11 cellular contexts compared by ENCODE assay signal in the genomic region with DNA sequence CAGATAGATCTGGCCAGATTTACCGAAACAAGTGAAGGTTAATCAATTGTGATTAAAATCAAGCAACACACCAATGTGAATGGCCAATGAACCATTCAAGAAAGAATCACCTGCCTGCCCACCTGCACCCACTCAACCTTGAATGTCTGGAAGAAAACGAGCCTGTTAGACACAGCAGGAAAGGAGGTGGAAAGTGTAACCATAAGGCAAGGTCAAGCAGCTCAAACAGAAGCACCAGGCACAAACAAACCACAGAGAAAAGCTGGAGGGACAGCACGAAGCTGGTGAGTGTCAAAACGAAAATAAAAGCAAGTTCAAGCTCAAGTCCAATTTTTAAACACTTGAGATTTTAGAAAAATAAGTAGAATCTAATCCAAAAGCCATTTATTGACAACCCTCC.
DNase-seq lines count a peak whose midpoint lies in the region; ATAC-seq, FAIRE-seq and TF ChIP-seq lines count a peak whose summit lies in the region.
"Had no signal": no experiment of that assay in that cellular context is flagged by ENCODE, and none has a peak within 500 bp of the region (broad histone marks: within the 10 kb centered on the region; RNA-seq: fewer than 3 reads in every experiment).

No MANE protein-coding gene starts in this region.

- ATAC-seq in GM18861 (IDR thresholded peaks at IDR 0.05; ENCODE audit: unreplicated experiment) = peak; percentile 70
- peak; percentile 71 for ATAC-seq in GM21526 (IDR thresholded peaks at IDR 0.05; ENCODE audit: low FRiP score, unreplicated experiment)
- ATAC-seq in HG03135 (IDR thresholded peaks at IDR 0.05; ENCODE audit: unreplicated experiment) = peak; percentile 72
- peak; percentile 87 for ATAC-seq in GM12878
- ATAC-seq in activated CD8-positive, alpha-beta T cell treated with anti-CD3 and anti-CD28 coated beads for 36 hours = no peak
- ATAC-seq: activated naive CD4-positive, alpha-beta T cell treated with anti-CD3 and anti-CD28 coated beads, Interleukin-2, amount 50 U/mL, for 72 hours had no signal

- peak overlapping the region; percentile 28; the same call in 1 of the 2 replicates for H3K4me3 ChIP-seq in GM12878
- no peak overlapping the region for H3K4me3 ChIP-seq in ascending aorta

- TF ChIP-seq POLR2A in GM12878 (IDR thresholded peaks at IDR 0.05; ENCODE audit: low read depth, low read length) = no peak

- TF ChIP-seq RAD21 in GM12878 (IDR thresholded peaks at IDR 0.05; ENCODE audit: insufficient read depth, low read depth, low read length) = no peak

- POLR2A ChIA-PET in GM12878 (lab: Charles Lee) = interaction anchor here (0.5 kb wide), 1 partner anchor 490 kb away, joined by 3 read pairs; no protein-coding TSS in a partner anchor
- POLR2A ChIA-PET in activated CD8-positive, alpha-beta T cell treated with anti-CD3 and anti-CD28 coated beads for 36 hours (lab: Charles Lee) = no interaction called here

- H3K36me3 Mint-ChIP-seq in glutamatergic neuron (ENCODE audit: unreplicated experiment) = no peaks in the 10 kb centered on the region
- no peaks in the 10 kb centered on the region for H3K36me3 Mint-ChIP-seq in activated CD8-positive, alpha-beta T cell treated with anti-CD3 and anti-CD28 coated beads for 36 hours (ENCODE audit: low read depth)
- H3K36me3 Mint-ChIP-seq: activated naive CD4-positive, alpha-beta T cell treated with anti-CD3 and anti-CD28 coated beads, Interleukin-2, amount 50 U/mL, for 72 hours had no signal

- peak; percentile 52 for FAIRE-seq in GM12878 (lab: Jason Lieb, UNC)

- 0 out of 4 replicates have a peak, but pooled peaks of 1 of the 2 experiments have one; percentile 12 for TF ChIP-seq EP300 in GM12878 (IDR thresholded peaks at IDR 0.05; ENCODE audit: borderline replicate concordance in 1 of 2, control insufficient read depth in 1 of 2, low read depth in 2 of 2, low read length in 2 of 2)

- H3K9me3 ChIP-seq in GM12878 (replicated peaks; ENCODE audit: control insufficient read depth, insufficient read depth, low read length) (no peaks in the 10 kb centered on the region), ascending aorta (no peaks in the 10 kb centered on the region)

- H2AFZ ChIP-seq in GM12878 (ENCODE audit: control insufficient read depth, low read depth, low read length) = peak overlapping the region; percentile 8

- H3K27ac ChIP-seq in GM12878 (ENCODE audit: control insufficient read depth, insufficient read depth) (peak overlapping the region; percentile 17; the same call in 1 of the 2 replicates), ascending aorta (no peak overlapping the region)

- SMC1A ChIA-PET in GM12878 (lab: Charles Lee; ENCODE audit: uncharacterized antibody, unreplicated experiment) = interaction anchor here (0.5 to 4.5 kb wide), 9 partner anchors 8 to 323 kb away, joined by 3 to 38 read pairs (median 3); no protein-coding TSS in a partner anchor

- H3K4me3 Mint-ChIP-seq in glutamatergic neuron (ENCODE audit: unreplicated experiment) = no peak overlapping the region
- H3K4me3 Mint-ChIP-seq in activated CD8-positive, alpha-beta T cell treated with anti-CD3 and anti-CD28 coated beads for 36 hours = no peak overlapping the region

- H3K9ac ChIP-seq in GM12878 (ENCODE audit: control insufficient read depth, insufficient read depth, low read length) = no peak overlapping the region

- peaks cover 3% of the 10 kb centered on the region for H3K4me1 Mint-ChIP-seq in glutamatergic neuron (ENCODE audit: low read depth, unreplicated experiment)
- H3K4me1 Mint-ChIP-seq in activated CD8-positive, alpha-beta T cell treated with anti-CD3 and anti-CD28 coated beads for 36 hours (ENCODE audit: low read depth) = peaks cover 2% of the 10 kb centered on the region

- intact Hi-C loops in GM12878 (cut with micrococcal nuclease; ENCODE audit: unreplicated experiment) = no loop called here
- intact Hi-C loops in ascending aorta (cut with DNase I) = no loop called here
- intact Hi-C loops in activated CD8-positive, alpha-beta T cell treated with anti-CD3 and anti-CD28 coated beads for 36 hours (cut with micrococcal nuclease) = no loop called here

- no peaks in the 10 kb centered on the region for H4K20me1 ChIP-seq in GM12878 (ENCODE audit: control insufficient read depth, insufficient read depth)

- peak overlapping the region; percentile 78 for H3K4me2 ChIP-seq in GM12878 (ENCODE audit: control insufficient read depth, insufficient read depth)

- H3K27ac Mint-ChIP-seq in glutamatergic neuron (ENCODE audit: unreplicated experiment) = no peak overlapping the region
- no peak overlapping the region for H3K27ac Mint-ChIP-seq in activated CD8-positive, alpha-beta T cell treated with anti-CD3 and anti-CD28 coated beads for 36 hours
- H3K27ac Mint-ChIP-seq: activated naive CD4-positive, alpha-beta T cell treated with anti-CD3 and anti-CD28 coated beads, Interleukin-2, amount 50 U/mL, for 72 hours had no signal

- H3K9me3 Mint-ChIP-seq in glutamatergic neuron (ENCODE audit: unreplicated experiment) = peaks cover 4% of the 10 kb centered on the region
- H3K9me3 Mint-ChIP-seq in activated CD8-positive, alpha-beta T cell treated with anti-CD3 and anti-CD28 coated beads for 36 hours = no peaks in the 10 kb centered on the region
- H3K9me3 Mint-ChIP-seq: activated naive CD4-positive, alpha-beta T cell treated with anti-CD3 and anti-CD28 coated beads, Interleukin-2, amount 50 U/mL, for 72 hours had no signal

- H3K36me3 ChIP-seq in GM12878 (ENCODE audit: control insufficient read depth in 2 of 2, insufficient read depth in 2 of 2, low read length in 1 of 2) (no peaks in the 10 kb centered on the region), ascending aorta (no peaks in the 10 kb centered on the region)

- H3K27me3 Mint-ChIP-seq in glutamatergic neuron (ENCODE audit: unreplicated experiment) = peaks cover 2% of the 10 kb centered on the region
- no peaks in the 10 kb centered on the region for H3K27me3 Mint-ChIP-seq in activated CD8-positive, alpha-beta T cell treated with anti-CD3 and anti-CD28 coated beads for 36 hours

- peak; percentile 68 for DNase-seq in GM12878 (ENCODE audit: low read depth, low spot score)
- no peak for DNase-seq in putamen (ENCODE audit: low spot score)
- DNase-seq in ascending aorta (ENCODE audit: low spot score in 2 of 2) = no peak
- no peak for DNase-seq in glutamatergic neuron
- no peak for DNase-seq in activated CD8-positive, alpha-beta T cell treated with anti-CD3 and anti-CD28 coated beads for 36 hours
- DNase-seq: EL, NCI-H774 had no signal

- no peaks in the 10 kb centered on the region for H3K79me2 ChIP-seq in GM12878 (ENCODE audit: control insufficient read depth, insufficient read depth, low read length)

- TF ChIP-seq CTCF in GM12878 (IDR thresholded peaks at IDR 0.05 in 2 of 3, conservative IDR thresholded peaks at IDR 0.05 in 1 of 3; ENCODE audit: control insufficient read depth in 2 of 3, extremely low read depth in 1 of 3, insufficient read depth in 1 of 3, low read depth in 3 of 3, low read length in 3 of 3) = no peak
- no peak for TF ChIP-seq CTCF in ascending aorta (IDR thresholded peaks at IDR 0.05)
- TF ChIP-seq CTCF in glutamatergic neuron (IDR thresholded peaks at IDR 0.05; ENCODE audit: partially characterized antibody, unreplicated experiment) = no peak
- no peak for TF ChIP-seq CTCF in activated CD8-positive, alpha-beta T cell treated with anti-CD3 and anti-CD28 coated beads for 36 hours (IDR thresholded peaks at IDR 0.05)

- CTCF ChIA-PET in GM12878 (lab: Yijun Ruan, JAX) = interaction anchor here (0.8 to 3.7 kb wide), 5 partner anchors 11 to 325 kb away, joined by 3 to 21 read pairs (median 5); no protein-coding TSS in a partner anchor
- CTCF ChIA-PET in activated CD8-positive, alpha-beta T cell treated with anti-CD3 and anti-CD28 coated beads for 36 hours (lab: Charles Lee) = no interaction called here

- WGBS in GM12878 (ENCODE audit: insufficient coverage, insufficient replicate concordance, low lambda C conversion rate, missing lambda C conversion rate) = 0% methylated on average over 4 of the region's 4 CpGs

- no peaks in the 10 kb centered on the region for H3K27me3 ChIP-seq in GM12878 (replicated peaks in 1 of 2; ENCODE audit: control insufficient read depth in 2 of 2, insufficient read depth in 2 of 2, low read length in 1 of 2)
- no peaks in the 10 kb centered on the region for H3K27me3 ChIP-seq in ascending aorta

- no TSS peak for BruUV-seq in GM12878 (replicated peaks; lab: Mats Ljungman, UMichigan)

- H3K4me1 ChIP-seq in GM12878 (ENCODE audit: control insufficient read depth, insufficient read depth, low read length) (peaks cover 18% of the 10 kb centered on the region), ascending aorta (no peaks in the 10 kb centered on the region)

- RAD21 ChIA-PET in GM12878 (lab: Charles Lee; ENCODE audit: unreplicated experiment) = interaction anchor here (0.6 to 2.3 kb wide), 5 partner anchors 10 to 90 kb away, joined by 3 to 13 read pairs (median 4); no protein-coding TSS in a partner anchor

- in situ Hi-C loops in GM12878 (cut with MboI) = no loop called here

TF ChIP-seq in GM12878, 131 proteins besides CTCF, POLR2A, EP300 and RAD21 (continues in another document):
- TF ChIP-seq BCL11A (IDR thresholded peaks at IDR 0.05; ENCODE audit: low read depth, low read length) (peak; percentile 42; the same call in 1 of the 2 replicates), NFIC (IDR thresholded peaks at IDR 0.05; ENCODE audit: low read depth, low read length) (peak; percentile 59; the same call in 1 of the 2 replicates), IKZF2 (IDR thresholded peaks at IDR 0.05) (peak; percentile 78 to 83; a peak in 3 of 4 replicates), SMAD1 (IDR thresholded peaks at IDR 0.05; ENCODE audit: low read depth, partially characterized antibody) (no peak), SRF (IDR thresholded peaks at IDR 0.05; ENCODE audit: low read depth in 2 of 2, low read length in 2 of 2) (no peak), IKZF1 (conservative IDR thresholded peaks at IDR 0.05) (peak; percentile 55), NR2F1 (conservative IDR thresholded peaks at IDR 0.05) (peak; percentile 40; the same call in 1 of the 2 replicates), FOXM1 (IDR thresholded peaks at IDR 0.05; ENCODE audit: low read depth, low read length) (0 out of 2 replicates have a peak, but pooled peaks have one; percentile 30), EED (IDR thresholded peaks at IDR 0.05; ENCODE audit: low read depth) (peak; percentile 81)
